In the genomic region with DNA sequence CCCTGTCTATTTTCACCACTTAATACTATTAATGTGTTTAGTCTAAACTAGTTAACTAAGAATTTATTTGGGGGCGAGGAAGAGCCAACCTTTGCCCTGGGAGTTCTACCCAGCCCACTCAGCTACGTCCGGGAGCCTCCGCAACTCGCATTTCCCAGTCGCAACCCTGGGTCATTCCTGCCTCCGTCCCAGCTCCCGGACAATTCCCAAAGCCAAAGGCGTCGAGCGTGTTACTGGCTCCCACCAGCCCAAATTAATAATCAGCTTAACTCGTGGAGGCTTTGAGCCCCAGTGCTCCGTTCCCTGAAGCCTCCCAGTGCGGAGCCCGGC, we compare ENCODE assay signal across 19 cellular contexts. TPM values are rescaled to one million over a fixed set of nuclear protein-coding genes. Genes with fewer than 3 reads are reported as not detected.
A peak's percentile ranks its signal among the peaks of the same experiment; 100 is the strongest.
DNase-seq lines count a peak whose midpoint lies in the region; ATAC-seq and TF ChIP-seq lines count a peak whose summit lies in the region.
"Had no signal": no experiment of that assay in that cellular context is flagged by ENCODE, and none has a peak within 500 bp of the region (broad histone marks: within the 10 kb centered on the region; RNA-seq: fewer than 3 reads in every experiment).

No MANE protein-coding gene starts in this region.

- no peak for ATAC-seq in HG03108 (IDR thresholded peaks at IDR 0.05; ENCODE audit: unreplicated experiment)
- ATAC-seq in GM21619 (IDR thresholded peaks at IDR 0.05; ENCODE audit: unreplicated experiment) = no peak
- ATAC-seq: A549 had no signal

- no peak overlapping the region for H2AFZ ChIP-seq in mammary epithelial cell (ENCODE audit: low read depth, low read length)
- H2AFZ ChIP-seq: parathyroid adenoma had no signal

- no peak overlapping the region for H3K23ac ChIP-seq in mesendoderm (ENCODE audit: low read length)

- intact Hi-C loops in breast epithelium (cut with DNase I; ENCODE audit: low total_unique reads) (loop anchor here (5.0 to 10.0 kb wide), 2 partner anchors 222 to 505 kb away; a partner anchor contains a TSS), mammary epithelial cell (cut with micrococcal nuclease) (loop anchor here (5.0 kb wide), 3 partner anchors 503 to 923 kb away; a partner anchor contains a TSS)

- H3K27ac ChIP-seq in breast epithelium (no peak overlapping the region), mammary epithelial cell (ENCODE audit: insufficient read depth, low read depth, low read length) (no peak overlapping the region), mesendoderm (ENCODE audit: low read depth, low read length) (no peak overlapping the region), subcutaneous abdominal adipose tissue (ENCODE audit: low read depth, low read length) (no peak overlapping the region)
- H3K27ac ChIP-seq: A549, KMS-11, parathyroid adenoma had no signal

- TF ChIP-seq CTCF in breast epithelium (IDR thresholded peaks at IDR 0.05) = no peak
- TF ChIP-seq CTCF in mammary epithelial cell (conservative IDR thresholded peaks at IDR 0.05 in 1 of 2, IDR thresholded peaks at IDR 0.05 in 1 of 2; ENCODE audit: extremely low read depth in 1 of 2, insufficient read depth in 1 of 2, low read depth in 1 of 2, low read length in 2 of 2) = no peak
- TF ChIP-seq CTCF in endothelial cell (IDR thresholded peaks at IDR 0.05; ENCODE audit: unreplicated experiment) = no peak

- H2BK15ac ChIP-seq in mesendoderm (replicated peaks; ENCODE audit: low read depth) = no peak overlapping the region

- H3K4me1 ChIP-seq in breast epithelium (no peaks in the 10 kb centered on the region), mammary epithelial cell (ENCODE audit: insufficient read depth, low read length) (peaks cover 14% of the 10 kb centered on the region), mesendoderm (ENCODE audit: control insufficient read depth, low read depth, low read length) (peaks cover 11% of the 10 kb centered on the region), subcutaneous abdominal adipose tissue (ENCODE audit: control insufficient read depth in 5 of 5, insufficient read depth in 5 of 5, low read length in 5 of 5) (peaks cover 0 to 43% (median 26%) of the 10 kb centered on the region in 5 donors)
- H3K4me1 ChIP-seq: parathyroid adenoma had no signal

- H3K9ac ChIP-seq in mammary epithelial cell (ENCODE audit: insufficient read depth, low read length) (no peak overlapping the region), mesendoderm (ENCODE audit: low read length) (peak overlapping the region; percentile 85), subcutaneous abdominal adipose tissue (ENCODE audit: low read length in 5 of 5) (no peak overlapping the region)
- H3K9ac ChIP-seq: KMS-11, parathyroid adenoma had no signal

- dilution Hi-C loops in mammary epithelial cell (cut with HindIII; ENCODE audit: low sequenced_read_pairs) = no loop called here

- H3K4me2 ChIP-seq in mammary epithelial cell (ENCODE audit: insufficient read depth, low read depth, low read length) (no peak overlapping the region), mesendoderm (ENCODE audit: low read length) (peak overlapping the region; percentile 93)
- H3K4me2 ChIP-seq: A549, KMS-11 had no signal

- H3K4me3 ChIP-seq in breast epithelium (peak overlapping the region; percentile 30 to 50 (median 36)), mammary epithelial cell (replicated peaks in 1 of 3; ENCODE audit: insufficient read depth in 1 of 3, low read depth in 2 of 3, low read length in 3 of 3) (no peak overlapping the region), mesendoderm (ENCODE audit: low read length) (peak overlapping the region; percentile 39), subcutaneous abdominal adipose tissue (ENCODE audit: low read depth in 1 of 5, low read length in 5 of 5) (peak overlapping the region in 3 of 5 donors; percentile 6 to 64 (median 63))
- H3K4me3 ChIP-seq: A549 had no signal

- H4K20me1 ChIP-seq in mammary epithelial cell (ENCODE audit: insufficient read depth, low read length) = no peaks in the 10 kb centered on the region

- H3K36me3 Mint-ChIP-seq in endothelial cell (ENCODE audit: low read depth, unreplicated experiment) (no peaks in the 10 kb centered on the region), immature natural killer cell (no peaks in the 10 kb centered on the region)
- H3K36me3 Mint-ChIP-seq: CD8-positive, alpha-beta memory T cell; memory B cell had no signal

- H2BK120ac ChIP-seq in mesendoderm (ENCODE audit: low read depth, low read length) = no peak overlapping the region

- H2BK5ac ChIP-seq in mesendoderm (ENCODE audit: low read length) = no peak overlapping the region

- H3K79me2 ChIP-seq in mammary epithelial cell (ENCODE audit: insufficient read depth, low read length) = peaks cover 2% of the 10 kb centered on the region
- H3K79me2 ChIP-seq in mesendoderm (ENCODE audit: control insufficient read depth, insufficient read depth, low read length) = peaks cover 5% of the 10 kb centered on the region
- H3K79me2 ChIP-seq: parathyroid adenoma had no signal

- H3K4me3 Mint-ChIP-seq in endothelial cell (ENCODE audit: unreplicated experiment) (peak overlapping the region; percentile 81), immature natural killer cell (no peak overlapping the region)
- H3K4me3 Mint-ChIP-seq: T-helper 2 cell treated with Interferon-gamma antibody and Interleukin-4, amounts not matched to agents 5 μg/mL and 100 μg/mL, for 36 hours had no signal

- in situ Hi-C loops in mammary epithelial cell (cut with MboI; ENCODE audit: low sequenced_read_pairs in 2 of 2) = loop anchor here in 1 of 2 donors (10.0 to 25.0 kb wide), 2 partner anchors 225 to 412 kb away; no protein-coding TSS in a partner anchor

- no peaks in the 10 kb centered on the region for H3K27me3 ChIP-seq in breast epithelium
- peaks cover 2% of the 10 kb centered on the region for H3K27me3 ChIP-seq in mammary epithelial cell (ENCODE audit: insufficient read depth, low read length)
- peaks cover 3% of the 10 kb centered on the region for H3K27me3 ChIP-seq in mesendoderm (ENCODE audit: insufficient read depth, low read length, poor library complexity)
- H3K27me3 ChIP-seq in subcutaneous abdominal adipose tissue (ENCODE audit: control insufficient read depth in 5 of 5, insufficient read depth in 4 of 5, low read length in 5 of 5) = peaks cover 0 to 7% (median 0%) of the 10 kb centered on the region in 5 donors

- peak overlapping the region; percentile 35 for H3K18ac ChIP-seq in mesendoderm (ENCODE audit: low read length)

- H3K9me3 Mint-ChIP-seq in endothelial cell (ENCODE audit: unreplicated experiment) (no peaks in the 10 kb centered on the region), immature natural killer cell (peaks cover 0 to 2% (median 0%) of the 10 kb centered on the region in 6 donors)
- H3K9me3 Mint-ChIP-seq: CD8-positive, alpha-beta memory T cell; memory B cell; T-helper 2 cell treated with Interferon-gamma antibody and Interleukin-4, amounts not matched to agents 5 μg/mL and 100 μg/mL, for 36 hours had no signal

- H3K27ac Mint-ChIP-seq in endothelial cell (ENCODE audit: unreplicated experiment) (peak overlapping the region; percentile 86), immature natural killer cell (no peak overlapping the region)
- H3K27ac Mint-ChIP-seq: memory B cell; T-helper 2 cell treated with Interferon-gamma antibody and Interleukin-4, amounts not matched to agents 5 μg/mL and 100 μg/mL, for 36 hours had no signal

- no peak for TF ChIP-seq POLR2A in breast epithelium (IDR thresholded peaks at IDR 0.05)

- H3K79me1 ChIP-seq in mesendoderm (ENCODE audit: low read length) = no peaks in the 10 kb centered on the region

- H3K4me1 Mint-ChIP-seq in endothelial cell (ENCODE audit: unreplicated experiment) = peaks cover 44% of the 10 kb centered on the region
- H3K4me1 Mint-ChIP-seq in immature natural killer cell = peaks cover 10 to 22% of the 10 kb centered on the region in 2 donors

- no TSS peak for BruUV-seq in mammary epithelial cell (replicated peaks; lab: Mats Ljungman, UMichigan)

- H3K9me3 ChIP-seq in breast epithelium = no peaks in the 10 kb centered on the region
- no peaks in the 10 kb centered on the region for H3K9me3 ChIP-seq in mammary epithelial cell (replicated peaks; ENCODE audit: insufficient read depth, low read length)
- no peaks in the 10 kb centered on the region for H3K9me3 ChIP-seq in subcutaneous abdominal adipose tissue (ENCODE audit: control insufficient read depth in 5 of 5, low read length in 5 of 5)
- H3K9me3 ChIP-seq: A549 had no signal

- H3K27me3 Mint-ChIP-seq in endothelial cell (ENCODE audit: unreplicated experiment) (peaks cover 20% of the 10 kb centered on the region), immature natural killer cell (ENCODE audit: low read depth in 3 of 3) (peaks cover 21 to 36% (median 34%) of the 10 kb centered on the region in 3 donors)

- peak overlapping the region; percentile 84 for H4K8ac ChIP-seq in mesendoderm (ENCODE audit: low read depth, low read length)

- peak overlapping the region; percentile 94 for H3K56ac ChIP-seq in mesendoderm (ENCODE audit: low read length)

- CTCF ChIA-PET in mammary epithelial cell (lab: Charles Lee; ENCODE audit: low non-redundant PET) = no interaction called here

- H3K36me3 ChIP-seq in breast epithelium = no peaks in the 10 kb centered on the region
- H3K36me3 ChIP-seq in mammary epithelial cell (ENCODE audit: insufficient read depth, low read length) = no peaks in the 10 kb centered on the region
- no peaks in the 10 kb centered on the region for H3K36me3 ChIP-seq in mesendoderm (ENCODE audit: control insufficient read depth, insufficient read depth, low read length)
- H3K36me3 ChIP-seq in subcutaneous abdominal adipose tissue (ENCODE audit: control insufficient read depth in 5 of 5, insufficient read depth in 5 of 5, low read length in 5 of 5) = no peaks in the 10 kb centered on the region

- H3K4ac ChIP-seq in mesendoderm (ENCODE audit: low read depth, low read length) = peak overlapping the region; percentile 21

- H2AK5ac ChIP-seq in mesendoderm (ENCODE audit: low read length) = no peak overlapping the region

- DNase-seq in breast epithelium (ENCODE audit: low spot score in 2 of 2) (no peak), mammary epithelial cell (no peak), endothelial cell (ENCODE audit: low spot score) (peak; percentile 46), mesendoderm (peak; percentile 51), immature natural killer cell (no peak)
- DNase-seq: activated CD4-positive, alpha-beta T cell treated with anti-CD3 and anti-CD28 coated beads for 4 hours; EL; NCI-H1105 treated with DMSO at 0.1 percent for 48 hours; NK-92 treated with Interleukin-12 subunit alpha and Interleukin-12 subunit beta, amount 100 ng/mL, for 24 hours; SHP77 treated with DMSO at 0.1 percent for 48 hours had no signal

- H4K5ac ChIP-seq in mesendoderm (ENCODE audit: low read length) = no peak overlapping the region

- 99% methylated on average over 15 of the region's 15 CpGs for WGBS in mammary epithelial cell (ENCODE audit: low coverage, missing lambda C conversion rate)
- WGBS in mesendoderm (ENCODE audit: extremely low coverage, insufficient coverage, low lambda C conversion rate) = no CpG with 5 or more reads among the region's 15 CpGs

RNA-seq across cellular contexts. Expression of a gene that starts 25.9 kb away (rescaled TPM):
- total RNA-seq in breast epithelium = 1 to 10 TPM in 1 of 3 donors, under 1 TPM in 2; 0.59 to 1.4 (median 0.98) TPM
- 1 to 10 TPM; 1.3 to 1.5 TPM for total RNA-seq in mammary epithelial cell
- 0.16 TPM for polyA plus RNA-seq in mammary epithelial cell
- not detected for polyA minus RNA-seq in mammary epithelial cell
- total RNA-seq in endothelial cell (ENCODE audit: unreplicated experiment) = 5.9 TPM
- polyA plus RNA-seq in mesendoderm (2013, experiment 1 of 2) = 1.6 TPM
- 1.7 TPM for polyA plus RNA-seq in mesendoderm (2013, experiment 2 of 2)
- not detected for polyA plus RNA-seq in immature natural killer cell

RNA-seq across cellular contexts. Expression of a gene that starts 34.5 kb away (rescaled TPM):
- 10 to 100 TPM; 45.6 to 74.6 (median 58.0) TPM for total RNA-seq in breast epithelium
- total RNA-seq in mammary epithelial cell = 10 to 100 TPM; 33.7 to 38.2 TPM
- 22.9 TPM for polyA plus RNA-seq in mammary epithelial cell
- polyA minus RNA-seq in mammary epithelial cell = 13.9 TPM
- total RNA-seq in endothelial cell (ENCODE audit: unreplicated experiment) = 50.6 TPM
- polyA plus RNA-seq in mesendoderm (2013, experiment 1 of 2) = 37.4 TPM
- 40.3 TPM for polyA plus RNA-seq in mesendoderm (2013, experiment 2 of 2)
- 1 to 10 TPM in 2 of 3 donors, under 1 TPM in 1; 0.81 to 5.1 (median 4.8) TPM for polyA plus RNA-seq in immature natural killer cell

Comparison
In these comparisons a context has a peak if more than half of its experiments do, and no peak if none do; other contexts are left out.
1. H3K4me3 ChIP-seq: peak in breast epithelium (3 of 3), mesendoderm (single experiment) and subcutaneous abdominal adipose tissue (3 of 5); none in mammary epithelial cell (0 of 3).
2. DNase-seq: peak in endothelial cell (single experiment) and mesendoderm (single experiment); none in breast epithelium (0 of 2), mammary epithelial cell (single experiment) and immature natural killer cell (0 of 3).